Comparison of ENCODE assay signal across 15 cellular contexts in the genomic region with DNA sequence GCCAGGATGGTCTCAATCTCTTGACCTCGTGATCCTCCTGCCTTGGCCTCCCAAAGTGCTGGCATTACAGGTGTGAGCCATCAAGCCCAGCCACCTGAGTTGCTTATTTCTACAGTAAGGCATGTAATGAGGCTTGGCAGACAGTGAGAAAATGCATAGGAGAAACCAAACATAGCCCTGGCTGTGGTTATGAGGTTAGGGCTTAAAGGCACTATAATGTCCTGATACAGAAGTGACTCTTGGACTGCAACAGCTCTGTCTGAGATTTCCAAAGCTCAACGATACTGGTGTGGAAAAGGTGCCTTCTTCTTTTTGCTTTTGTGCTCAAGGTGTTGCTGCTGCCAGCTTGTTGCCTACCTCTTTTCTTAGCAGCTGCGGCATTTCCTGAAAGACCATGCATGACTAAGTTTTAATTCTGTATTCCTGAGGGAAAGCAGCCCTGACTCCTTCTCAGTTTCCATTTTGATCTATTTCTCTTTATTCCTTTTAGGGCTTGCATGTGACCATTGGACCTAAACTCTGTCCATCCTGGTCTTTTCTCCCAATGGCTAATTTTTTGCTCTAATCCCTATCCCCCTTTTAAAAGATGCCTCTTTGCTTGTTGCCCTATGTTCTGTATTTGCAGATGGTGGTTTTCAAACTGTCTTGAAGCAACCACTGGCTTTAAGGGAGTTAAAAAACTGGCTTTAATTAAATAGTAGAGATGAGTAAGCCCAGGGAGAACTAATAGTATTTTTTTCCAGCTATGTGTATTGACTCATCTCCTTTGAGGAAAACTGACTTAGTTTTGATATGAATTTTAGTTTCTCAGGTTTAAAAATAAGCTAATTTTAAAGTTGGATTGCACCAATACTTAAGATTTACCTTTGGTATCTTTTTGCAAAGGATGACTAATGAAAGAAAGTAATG.
DNase-seq lines count a peak whose midpoint lies in the region; ATAC-seq and TF ChIP-seq lines count a peak whose summit lies in the region.
"Had no signal": no experiment of that assay in that cellular context is flagged by ENCODE, and none has a peak within 500 bp of the region (broad histone marks: within the 10 kb centered on the region; RNA-seq: fewer than 3 reads in every experiment).

No MANE protein-coding gene starts in this region.

- H3K27ac ChIP-seq in caudate nucleus (ENCODE audit: low read depth, low read length) (peak overlapping the region; percentile 3), psoas muscle (peak overlapping the region; percentile 87)
- H3K27ac ChIP-seq: PC-9, spleen had no signal

- peaks cover 41% of the 10 kb centered on the region for H3K4me1 ChIP-seq in psoas muscle
- H3K4me1 ChIP-seq: spleen had no signal

- no peak overlapping the region for H3K27ac Mint-ChIP-seq in activated CD4-positive, alpha-beta T cell treated with anti-CD3 and anti-CD28 coated beads for 36 hours
- no peak overlapping the region for H3K27ac Mint-ChIP-seq in T-helper 17 cell

- H3K27me3 Mint-ChIP-seq in activated CD4-positive, alpha-beta T cell treated with anti-CD3 and anti-CD28 coated beads for 36 hours = no peaks in the 10 kb centered on the region
- no peaks in the 10 kb centered on the region for H3K27me3 Mint-ChIP-seq in T-helper 17 cell

- DNase-seq in activated CD4-positive, alpha-beta T cell treated with anti-CD3 and anti-CD28 coated beads for 36 hours = peak; percentile 15
- DNase-seq in activated CD4-positive, alpha-beta T cell treated with anti-CD3 and anti-CD28 coated beads, Interleukin-2, amount 50 U/mL, for 4 hours = no peak
- peak; percentile 22 for DNase-seq in HFF-Myc (ENCODE audit: extremely low read depth, low read depth)
- no peak for DNase-seq in caudate nucleus (lab: John Stamatoyannopoulos, UW)
- DNase-seq in psoas muscle = no peak
- no peak for DNase-seq in DMS79 treated with DMSO at 0.1 percent for 48 hours (lab: John Stamatoyannopoulos, UW)
- no peak for DNase-seq in T-helper 17 cell
- DNase-seq: anterior cingulate cortex; DMS153; effector memory CD4-positive, alpha-beta T cell; heart left ventricle; NCI-H226; PC-9; spleen had no signal

- H3K4me3 ChIP-seq in HFF-Myc (replicated peaks; ENCODE audit: low read depth, low read length) (no peak overlapping the region), psoas muscle (no peak overlapping the region)
- H3K4me3 ChIP-seq: heart left ventricle, PC-9, spleen had no signal

- H3K27me3 ChIP-seq in psoas muscle (ENCODE audit: insufficient read depth in 3 of 3, low read length in 2 of 3) = no peaks in the 10 kb centered on the region
- H3K27me3 ChIP-seq: heart left ventricle, spleen had no signal

- POLR2A ChIA-PET in activated CD4-positive, alpha-beta T cell treated with anti-CD3 and anti-CD28 coated beads for 36 hours (lab: Charles Lee) = interaction anchor here (0.6 to 0.7 kb wide), 2 partner anchors 96 to 110 kb away, joined by 3 to 5 read pairs; no protein-coding TSS in a partner anchor

- no peaks in the 10 kb centered on the region for H3K9me3 Mint-ChIP-seq in activated CD4-positive, alpha-beta T cell treated with anti-CD3 and anti-CD28 coated beads for 36 hours (ENCODE audit: low read depth)

- intact Hi-C loops in activated CD4-positive, alpha-beta T cell treated with anti-CD3 and anti-CD28 coated beads for 36 hours (cut with DNase I, micrococcal nuclease) = loop anchor here in 1 of 2 experiments (1.0 kb wide), 1 partner anchor 110 kb away; no protein-coding TSS in a partner anchor
- intact Hi-C loops in psoas muscle (cut with DNase I) = no loop called here

- peak; percentile 45 for ATAC-seq in activated CD4-positive, alpha-beta T cell treated with anti-CD3 and anti-CD28 coated beads for 36 hours
- no peak for ATAC-seq in psoas muscle
- no peak for ATAC-seq in HG02870 (IDR thresholded peaks at IDR 0.05; ENCODE audit: unreplicated experiment)
- ATAC-seq in T-helper 17 cell = no peak
- ATAC-seq: heart left ventricle had no signal

- peaks cover 19% of the 10 kb centered on the region for H3K36me3 Mint-ChIP-seq in activated CD4-positive, alpha-beta T cell treated with anti-CD3 and anti-CD28 coated beads for 36 hours (ENCODE audit: low read depth)
- H3K36me3 Mint-ChIP-seq in T-helper 17 cell (ENCODE audit: low read depth) = peaks cover 9% of the 10 kb centered on the region

- peaks cover 30% of the 10 kb centered on the region for H3K4me1 Mint-ChIP-seq in activated CD4-positive, alpha-beta T cell treated with anti-CD3 and anti-CD28 coated beads for 36 hours
- H3K4me1 Mint-ChIP-seq in T-helper 17 cell = no peaks in the 10 kb centered on the region

- H3K9me3 ChIP-seq in psoas muscle = no peaks in the 10 kb centered on the region
- no peaks in the 10 kb centered on the region for H3K9me3 ChIP-seq in T-helper 17 cell (ENCODE audit: control insufficient read depth, low read length, poor library complexity, severe bottlenecking)
- H3K9me3 ChIP-seq: heart left ventricle, spleen had no signal

- TF ChIP-seq CTCF in HFF-Myc (IDR thresholded peaks at IDR 0.05; ENCODE audit: low read depth, low read length, missing control alignments) = no peak
- no peak for TF ChIP-seq CTCF in psoas muscle (IDR thresholded peaks at IDR 0.05)

- no peak overlapping the region for H3K4me3 Mint-ChIP-seq in activated CD4-positive, alpha-beta T cell treated with anti-CD3 and anti-CD28 coated beads for 36 hours
- H3K4me3 Mint-ChIP-seq in T-helper 17 cell = no peak overlapping the region

- CTCF ChIA-PET in activated CD4-positive, alpha-beta T cell treated with anti-CD3 and anti-CD28 coated beads for 36 hours (lab: Charles Lee) = interaction anchor here (1.2 to 1.8 kb wide), 2 partner anchors 16 to 70 kb away, joined by 3 to 5 read pairs; partner anchors contain the start of gene KIF1B

- H3K36me3 ChIP-seq in psoas muscle (ENCODE audit: insufficient read depth in 1 of 2, low read depth in 1 of 2) = peaks cover 2 to 96% of the 10 kb centered on the region in 2 donors

- WGBS in psoas muscle, 3 donors = 62 to 82% (median 63%) methylated on average over 3 of the region's 3 CpGs

Comparison
In these comparisons a context has a peak if more than half of its experiments do, and no peak if none do; other contexts are left out.
1. DNase-seq: peak in activated CD4-positive, alpha-beta T cell treated with anti-CD3 and anti-CD28 coated beads for 36 hours (single experiment) and HFF-Myc (single experiment); none in activated CD4-positive, alpha-beta T cell treated with anti-CD3 and anti-CD28 coated beads, Interleukin-2, amount 50 U/mL, for 4 hours (0 of 2), caudate nucleus (0 of 61), psoas muscle (0 of 2), DMS79 treated with DMSO at 0.1 percent for 48 hours (single experiment) and T-helper 17 cell (0 of 3).